23 cellular contexts compared by ENCODE assay signal in genomic region chr11:106468091-106468490, GRCh38.
DNase-seq lines count a peak whose midpoint lies in the region; ATAC-seq and TF ChIP-seq lines count a peak whose summit lies in the region.
"Had no signal": no experiment of that assay in that cellular context is flagged by ENCODE, and none has a peak within 500 bp of the region (broad histone marks: within the 10 kb centered on the region; RNA-seq: fewer than 3 reads in every experiment).

No MANE protein-coding gene starts in this region.

- H3K79me1 ChIP-seq in mesenchymal stem cell (replicated peaks; ENCODE audit: low read length, poor library complexity, severe bottlenecking): no peaks in the 10 kb centered on the region

- H3K9ac ChIP-seq in mesenchymal stem cell (ENCODE audit: low read length) (no peak overlapping the region), mammary epithelial cell (ENCODE audit: insufficient read depth, low read length) (no peak overlapping the region)

- H3K36me3 ChIP-seq in Caco-2 (ENCODE audit: control insufficient read depth, insufficient read depth, low read length) (peaks cover 7% of the 10 kb centered on the region), mesenchymal stem cell (ENCODE audit: control insufficient read depth in 1 of 2, insufficient read depth in 2 of 2, low read depth in 1 of 2, low read length in 2 of 2) (no peaks in the 10 kb centered on the region), mammary epithelial cell (ENCODE audit: insufficient read depth, low read length) (no peaks in the 10 kb centered on the region), upper lobe of left lung (no peaks in the 10 kb centered on the region)
- H3K36me3 ChIP-seq: ascending aorta, HAP-1 had no signal

- peak overlapping the region; percentile 46 to 56 for H3K27ac ChIP-seq in coronary artery
- peak overlapping the region; percentile 51 for H3K27ac ChIP-seq in mesenchymal stem cell (ENCODE audit: low read length, poor library complexity, severe bottlenecking)
- no peak overlapping the region for H3K27ac ChIP-seq in mammary epithelial cell (ENCODE audit: insufficient read depth, low read depth, low read length)
- no peak overlapping the region for H3K27ac ChIP-seq in upper lobe of left lung
- H3K27ac ChIP-seq: ascending aorta, skin epidermis had no signal

- H4K20me1 ChIP-seq in mammary epithelial cell (ENCODE audit: insufficient read depth, low read length): no peaks in the 10 kb centered on the region

- 0% methylated on average over 2 of the region's 3 CpGs for WGBS in mesenchymal stem cell
- WGBS in mammary epithelial cell (ENCODE audit: low coverage, missing lambda C conversion rate): 90% methylated on average over 3 of the region's 3 CpGs
- 55% methylated on average over 3 of the region's 3 CpGs for WGBS in upper lobe of left lung, 2 donors

- H3K9me3 ChIP-seq in Caco-2 (peaks cover 20% of the 10 kb centered on the region), mesenchymal stem cell (ENCODE audit: control insufficient read depth, low read length) (no peaks in the 10 kb centered on the region), mammary epithelial cell (replicated peaks; ENCODE audit: insufficient read depth, low read length) (no peaks in the 10 kb centered on the region), upper lobe of left lung (no peaks in the 10 kb centered on the region)
- H3K9me3 ChIP-seq: ascending aorta, HAP-1 had no signal

- TF ChIP-seq CTCF in Caco-2 (IDR thresholded peaks at IDR 0.05; ENCODE audit: insufficient read depth in 1 of 2, low read depth in 1 of 2, low read length in 1 of 2, severe bottlenecking in 1 of 2, unreplicated experiment in 1 of 2) (no peak), coronary artery (IDR thresholded peaks at IDR 0.05) (no peak), mammary epithelial cell (conservative IDR thresholded peaks at IDR 0.05 in 1 of 2, IDR thresholded peaks at IDR 0.05 in 1 of 2; ENCODE audit: extremely low read depth in 1 of 2, insufficient read depth in 1 of 2, low read depth in 1 of 2, low read length in 2 of 2) (no peak), upper lobe of left lung (IDR thresholded peaks at IDR 0.05) (no peak)

- ATAC-seq in upper lobe of left lung (ENCODE audit: low FRiP score in 2 of 2) (no peak), HG03045 (IDR thresholded peaks at IDR 0.05; ENCODE audit: unreplicated experiment) (no peak)
- ATAC-seq: CD8-positive, alpha-beta T cell; stimulated activated effector memory CD8-positive, alpha-beta T cell treated with anti-CD3 and anti-CD28 coated beads, Interleukin-12 subunit alpha, Interleukin-12 subunit beta, amount 100 ng/mL, for 72 hours had no signal

- peak overlapping the region; percentile 80 for H2AK5ac ChIP-seq in mesenchymal stem cell (ENCODE audit: low read length, severe bottlenecking)

- no peak overlapping the region for H2BK5ac ChIP-seq in mesenchymal stem cell (ENCODE audit: low read depth, low read length, poor library complexity, severe bottlenecking)

- H4K8ac ChIP-seq in mesenchymal stem cell (ENCODE audit: low read length): no peak overlapping the region

- peak overlapping the region; percentile 35 to 52 for H3K18ac ChIP-seq in mesenchymal stem cell (ENCODE audit: low read depth in 1 of 2, low read length in 2 of 2)

- H2BK120ac ChIP-seq in mesenchymal stem cell (ENCODE audit: low read depth, low read length): peak overlapping the region; percentile 2

- no peak overlapping the region for H3K23ac ChIP-seq in mesenchymal stem cell (ENCODE audit: low read length in 2 of 2)

- BruUV-seq in Caco-2 (replicated peaks; lab: Mats Ljungman, UMichigan) (no TSS peak), mammary epithelial cell (replicated peaks; lab: Mats Ljungman, UMichigan) (no TSS peak)

- H3K36me3 Mint-ChIP-seq in Caco-2 (ENCODE audit: insufficient read depth, unreplicated experiment): peaks cover 18% of the 10 kb centered on the region
- H3K36me3 Mint-ChIP-seq: CD8-positive, alpha-beta T cell; immature natural killer cell; stimulated activated effector memory CD8-positive, alpha-beta T cell treated with anti-CD3 and anti-CD28 coated beads, Interleukin-12 subunit alpha, Interleukin-12 subunit beta, amount 100 ng/mL, for 72 hours had no signal

- peak overlapping the region; percentile 67 for H3K4me3 Mint-ChIP-seq in Caco-2 (ENCODE audit: unreplicated experiment)
- H3K4me3 Mint-ChIP-seq: CD8-positive, alpha-beta T cell; immature natural killer cell; stimulated activated effector memory CD8-positive, alpha-beta T cell treated with anti-CD3 and anti-CD28 coated beads, Interleukin-12 subunit alpha, Interleukin-12 subunit beta, amount 100 ng/mL, for 72 hours; T-helper 2 cell treated with Interferon-gamma antibody and Interleukin-4, amounts not matched to agents 5 μg/mL and 100 μg/mL, for 36 hours had no signal

- H2BK12ac ChIP-seq in mesenchymal stem cell (ENCODE audit: low read length in 2 of 2): no peak overlapping the region

- H3K4me2 ChIP-seq in mesenchymal stem cell (ENCODE audit: low read length, poor library complexity, severe bottlenecking) (no peak overlapping the region), mammary epithelial cell (ENCODE audit: insufficient read depth, low read depth, low read length) (no peak overlapping the region)

- no peak overlapping the region for H2BK15ac ChIP-seq in mesenchymal stem cell (ENCODE audit: low read depth, poor library complexity, severe bottlenecking)

- no peaks in the 10 kb centered on the region for H3K79me2 ChIP-seq in mammary epithelial cell (ENCODE audit: insufficient read depth, low read length)

- peaks cover 89% of the 10 kb centered on the region for H3K4me1 ChIP-seq in Caco-2
- no peaks in the 10 kb centered on the region for H3K4me1 ChIP-seq in mesenchymal stem cell (ENCODE audit: control insufficient read depth, insufficient read depth, low read depth, low read length)
- H3K4me1 ChIP-seq in mammary epithelial cell (ENCODE audit: insufficient read depth, low read length): peaks cover 12% of the 10 kb centered on the region
- peaks cover 0 to 10% (median 9%) of the 10 kb centered on the region in 4 donors for H3K4me1 ChIP-seq in upper lobe of left lung
- H3K4me1 ChIP-seq: ascending aorta, HAP-1 had no signal

- no peaks in the 10 kb centered on the region for H3K27me3 Mint-ChIP-seq in Caco-2 (ENCODE audit: insufficient read depth, unreplicated experiment)

- peak overlapping the region; percentile 88 for H3K27ac Mint-ChIP-seq in Caco-2 (ENCODE audit: unreplicated experiment)
- H3K27ac Mint-ChIP-seq: CD8-positive, alpha-beta T cell; immature natural killer cell; stimulated activated effector memory CD8-positive, alpha-beta T cell treated with anti-CD3 and anti-CD28 coated beads, Interleukin-12 subunit alpha, Interleukin-12 subunit beta, amount 100 ng/mL, for 72 hours; T-helper 2 cell treated with Interferon-gamma antibody and Interleukin-4, amounts not matched to agents 5 μg/mL and 100 μg/mL, for 36 hours had no signal

- TF ChIP-seq POLR2A in upper lobe of left lung (IDR thresholded peaks at IDR 0.05): no peak

- H3K4me3 ChIP-seq in Caco-2 (ENCODE audit: low read depth, low read length) (no peak overlapping the region), coronary artery (no peak overlapping the region), mesenchymal stem cell (ENCODE audit: insufficient read depth in 1 of 2, low read depth in 1 of 2, low read length in 2 of 2) (no peak overlapping the region), mammary epithelial cell (replicated peaks in 1 of 3; ENCODE audit: insufficient read depth in 1 of 3, low read depth in 2 of 3, low read length in 3 of 3) (no peak overlapping the region), upper lobe of left lung (no peak overlapping the region)
- H3K4me3 ChIP-seq: ascending aorta, HAP-1, skin epidermis had no signal

- H3K27me3 ChIP-seq in Caco-2 (replicated peaks; ENCODE audit: control insufficient read depth, insufficient read depth, low read length) (no peaks in the 10 kb centered on the region), mesenchymal stem cell (ENCODE audit: control insufficient read depth in 1 of 2, insufficient read depth in 1 of 2, low read length in 2 of 2) (no peaks in the 10 kb centered on the region), mammary epithelial cell (ENCODE audit: insufficient read depth, low read length) (no peaks in the 10 kb centered on the region), upper lobe of left lung (no peaks in the 10 kb centered on the region)
- H3K27me3 ChIP-seq: ascending aorta had no signal

- CTCF ChIA-PET in Caco-2 (lab: Charles Lee): interaction anchor here (0.8 to 1.0 kb wide), 2 partner anchors 11 to 13 kb away, joined by 4 to 6 read pairs; no protein-coding TSS in a partner anchor
- CTCF ChIA-PET in mammary epithelial cell (lab: Charles Lee; ENCODE audit: low non-redundant PET): no interaction called here

- POLR2A ChIA-PET in Caco-2 (lab: Charles Lee): interaction anchor here (1.0 to 3.3 kb wide), 2 partner anchors 12 to 45 kb away, joined by 3 to 22 read pairs; no protein-coding TSS in a partner anchor

- dilution Hi-C loops in mammary epithelial cell (cut with HindIII; ENCODE audit: low sequenced_read_pairs): no loop called here

- peaks cover 29% of the 10 kb centered on the region for H3K9me3 Mint-ChIP-seq in Caco-2 (ENCODE audit: unreplicated experiment)

- peaks cover 68% of the 10 kb centered on the region for H3K4me1 Mint-ChIP-seq in Caco-2 (ENCODE audit: low read depth, unreplicated experiment)
- H3K4me1 Mint-ChIP-seq: immature natural killer cell; stimulated activated effector memory CD8-positive, alpha-beta T cell treated with anti-CD3 and anti-CD28 coated beads, Interleukin-12 subunit alpha, Interleukin-12 subunit beta, amount 100 ng/mL, for 72 hours had no signal

- DNase-seq in Caco-2 (peak; percentile 76), M059J (ENCODE audit: low read depth) (peak; percentile 65), coronary artery (ENCODE audit: low spot score) (no peak), mesenchymal stem cell (peak; percentile 82), mammary epithelial cell (no peak), upper lobe of left lung (no peak)
- no peak for DNase-seq in activated CD4-positive, alpha-beta T cell treated with anti-CD3 and anti-CD28 coated beads for 48 hours
- DNase-seq: activated CD4-positive, alpha-beta T cell treated with anti-CD3 and anti-CD28 coated beads for 1 hour; activated CD8-positive, alpha-beta memory T cell treated with anti-CD3 and anti-CD28 coated beads, Interleukin-2, amount 50 U/mL, for 4 hours; activated gamma-delta T cell treated with Interleukin-2 at 50 U/mL for 16 hours; CD8-positive, alpha-beta T cell; effector CD8-positive, alpha-beta T cell; immature natural killer cell; KBM-7; NCI-H1105 treated with DMSO at 0.1 percent for 48 hours; nucleus accumbens; SHP77 had no signal

- in situ Hi-C loops in mammary epithelial cell (cut with MboI; ENCODE audit: low sequenced_read_pairs in 2 of 2): no loop called here

- H2AFZ ChIP-seq in mesenchymal stem cell (ENCODE audit: low read depth, low read length) (no peak overlapping the region), mammary epithelial cell (ENCODE audit: low read depth, low read length) (no peak overlapping the region)

- H4K91ac ChIP-seq in mesenchymal stem cell (ENCODE audit: low read length): no peak overlapping the region

- H3K14ac ChIP-seq in mesenchymal stem cell (ENCODE audit: low read length in 2 of 2): no peak overlapping the region

- intact Hi-C loops in Caco-2 (cut with micrococcal nuclease; ENCODE audit: unreplicated experiment): loop anchor here (1.0 to 10.0 kb wide), 3 partner anchors 391 to 1803 kb away; partner anchors contain the start of genes AASDHPPT and KBTBD3
- intact Hi-C loops in mammary epithelial cell (cut with micrococcal nuclease): no loop called here

- H3K4ac ChIP-seq in mesenchymal stem cell (ENCODE audit: low read depth in 1 of 2, low read length in 2 of 2): peak overlapping the region in 1 of 2 experiments; percentile 64

- TF ChIP-seq EP300 in upper lobe of left lung (IDR thresholded peaks at IDR 0.05): no peak

Comparison
In these comparisons a context has a peak if more than half of its experiments do, and no peak if none do; other contexts are left out.
1. DNase-seq: peak in Caco-2 (2 of 2), M059J (single experiment) and mesenchymal stem cell (single experiment); none in coronary artery (single experiment), activated CD4-positive, alpha-beta T cell treated with anti-CD3 and anti-CD28 coated beads for 48 hours (single experiment), mammary epithelial cell (single experiment) and upper lobe of left lung (0 of 2).
2. H3K27ac ChIP-seq: peak in coronary artery (2 of 2) and mesenchymal stem cell (single experiment); none in mammary epithelial cell (single experiment) and upper lobe of left lung (0 of 4).